1 cellular context compared by ENCODE assay signal in the genomic region with DNA sequence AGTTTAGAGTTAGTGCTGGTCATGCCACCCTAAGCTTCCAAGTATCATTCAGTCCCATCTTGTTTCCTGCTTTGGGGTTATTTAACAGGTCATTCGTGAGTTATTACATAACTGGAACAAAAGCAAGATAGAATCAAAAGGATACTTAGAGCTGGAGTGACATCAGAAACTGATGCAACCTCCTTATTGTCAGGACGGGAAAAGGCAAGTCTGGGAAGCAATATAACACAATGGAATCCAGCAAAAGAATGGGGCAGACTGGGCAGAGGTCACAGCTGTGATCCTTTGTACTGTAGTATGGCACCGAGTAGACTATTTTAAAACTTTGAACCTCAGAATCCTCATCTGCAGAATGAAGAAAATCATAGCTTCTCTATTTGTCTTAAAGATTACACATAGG.
TF ChIP-seq lines count a peak whose summit lies in the region.

No MANE protein-coding gene starts in this region.

TF ChIP-seq in HEK293, 187 proteins besides CTCF, POLR2A, EP300 and RAD21:
- TF ChIP-seq ZNF785 (tag by site-specific recombination; IDR thresholded peaks at IDR 0.05) = no peak
- 0 out of 2 replicates have a peak, but pooled peaks have one; percentile 19 for TF ChIP-seq ZNF335 (tag by site-specific recombination; conservative IDR thresholded peaks at IDR 0.05)
- TF ChIP-seq ZFP69B (tag by site-specific recombination; IDR thresholded peaks at IDR 0.05) = peak; percentile 35; the same call in 1 of the 2 replicates
- no peak for TF ChIP-seq REPIN1 (tag by site-specific recombination; IDR thresholded peaks at IDR 0.05; ENCODE audit: low read depth)
- peak; percentile 66 for TF ChIP-seq ZNF629 (tag by site-specific recombination; IDR thresholded peaks at IDR 0.05)
- TF ChIP-seq, protein P1, sequence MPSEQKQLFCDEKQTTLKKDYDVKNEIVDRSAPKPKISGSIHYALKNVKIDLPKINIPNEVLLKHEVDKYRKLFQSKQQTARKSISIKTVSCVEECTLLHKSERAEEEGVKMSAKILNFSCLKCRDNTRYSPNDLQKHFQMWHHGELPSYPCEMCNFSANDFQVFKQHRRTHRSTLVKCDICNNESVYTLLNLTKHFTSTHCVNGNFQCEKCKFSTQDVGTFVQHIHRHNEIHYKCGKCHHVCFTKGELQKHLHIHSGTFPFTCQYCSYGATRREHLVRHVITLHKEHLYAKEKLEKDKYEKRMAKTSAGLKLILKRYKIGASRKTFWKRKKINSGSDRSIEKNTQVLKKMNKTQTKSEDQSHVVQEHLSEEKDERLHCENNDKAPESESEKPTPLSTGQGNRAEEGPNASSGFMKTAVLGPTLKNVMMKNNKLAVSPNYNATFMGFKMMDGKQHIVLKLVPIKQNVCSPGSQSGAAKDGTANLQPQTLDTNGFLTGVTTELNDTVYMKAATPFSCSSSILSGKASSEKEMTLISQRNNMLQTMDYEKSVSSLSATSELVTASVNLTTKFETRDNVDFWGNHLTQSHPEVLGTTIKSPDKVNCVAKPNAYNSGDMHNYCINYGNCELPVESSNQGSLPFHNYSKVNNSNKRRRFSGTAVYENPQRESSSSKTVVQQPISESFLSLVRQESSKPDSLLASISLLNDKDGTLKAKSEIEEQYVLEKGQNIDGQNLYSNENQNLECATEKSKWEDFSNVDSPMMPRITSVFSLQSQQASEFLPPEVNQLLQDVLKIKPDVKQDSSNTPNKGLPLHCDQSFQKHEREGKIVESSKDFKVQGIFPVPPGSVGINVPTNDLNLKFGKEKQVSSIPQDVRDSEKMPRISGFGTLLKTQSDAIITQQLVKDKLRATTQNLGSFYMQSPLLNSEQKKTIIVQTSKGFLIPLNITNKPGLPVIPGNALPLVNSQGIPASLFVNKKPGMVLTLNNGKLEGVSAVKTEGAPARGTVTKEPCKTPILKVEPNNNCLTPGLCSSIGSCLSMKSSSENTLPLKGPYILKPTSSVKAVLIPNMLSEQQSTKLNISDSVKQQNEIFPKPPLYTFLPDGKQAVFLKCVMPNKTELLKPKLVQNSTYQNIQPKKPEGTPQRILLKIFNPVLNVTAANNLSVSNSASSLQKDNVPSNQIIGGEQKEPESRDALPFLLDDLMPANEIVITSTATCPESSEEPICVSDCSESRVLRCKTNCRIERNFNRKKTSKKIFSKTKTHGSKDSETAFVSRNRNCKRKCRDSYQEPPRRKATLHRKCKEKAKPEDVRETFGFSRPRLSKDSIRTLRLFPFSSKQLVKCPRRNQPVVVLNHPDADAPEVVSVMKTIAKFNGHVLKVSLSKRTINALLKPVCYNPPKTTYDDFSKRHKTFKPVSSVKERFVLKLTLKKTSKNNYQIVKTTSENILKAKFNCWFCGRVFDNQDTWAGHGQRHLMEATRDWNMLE (tag by site-specific recombination; conservative IDR thresholded peaks at IDR 0.05; ENCODE audit: low read depth) = peak; percentile 25; the same call in 1 of the 2 replicates
- TF ChIP-seq ZNF211 (tag by site-specific recombination; IDR thresholded peaks at IDR 0.05; ENCODE audit: low read depth) = no peak
- TF ChIP-seq FEZF1 (tag by site-specific recombination; IDR thresholded peaks at IDR 0.05) = peak; percentile 64
- no peak for TF ChIP-seq ZNF596 (tag by site-specific recombination; IDR thresholded peaks at IDR 0.05)
- 0 out of 2 replicates have a peak, but pooled peaks have one; percentile 43 for TF ChIP-seq ZBTB21 (tag by site-specific recombination; IDR thresholded peaks at IDR 0.05)
- peak; percentile 55; the same call in 1 of the 2 replicates for TF ChIP-seq ZEB2 (tag by site-specific recombination; IDR thresholded peaks at IDR 0.05)
- 0 out of 2 replicates have a peak, but pooled peaks have one; percentile 24 for TF ChIP-seq ZNF660 (tag by site-specific recombination; IDR thresholded peaks at IDR 0.05)
- no peak for TF ChIP-seq ZFHX2 (tag by site-specific recombination; conservative IDR thresholded peaks at IDR 0.05)
- TF ChIP-seq, protein P2, sequence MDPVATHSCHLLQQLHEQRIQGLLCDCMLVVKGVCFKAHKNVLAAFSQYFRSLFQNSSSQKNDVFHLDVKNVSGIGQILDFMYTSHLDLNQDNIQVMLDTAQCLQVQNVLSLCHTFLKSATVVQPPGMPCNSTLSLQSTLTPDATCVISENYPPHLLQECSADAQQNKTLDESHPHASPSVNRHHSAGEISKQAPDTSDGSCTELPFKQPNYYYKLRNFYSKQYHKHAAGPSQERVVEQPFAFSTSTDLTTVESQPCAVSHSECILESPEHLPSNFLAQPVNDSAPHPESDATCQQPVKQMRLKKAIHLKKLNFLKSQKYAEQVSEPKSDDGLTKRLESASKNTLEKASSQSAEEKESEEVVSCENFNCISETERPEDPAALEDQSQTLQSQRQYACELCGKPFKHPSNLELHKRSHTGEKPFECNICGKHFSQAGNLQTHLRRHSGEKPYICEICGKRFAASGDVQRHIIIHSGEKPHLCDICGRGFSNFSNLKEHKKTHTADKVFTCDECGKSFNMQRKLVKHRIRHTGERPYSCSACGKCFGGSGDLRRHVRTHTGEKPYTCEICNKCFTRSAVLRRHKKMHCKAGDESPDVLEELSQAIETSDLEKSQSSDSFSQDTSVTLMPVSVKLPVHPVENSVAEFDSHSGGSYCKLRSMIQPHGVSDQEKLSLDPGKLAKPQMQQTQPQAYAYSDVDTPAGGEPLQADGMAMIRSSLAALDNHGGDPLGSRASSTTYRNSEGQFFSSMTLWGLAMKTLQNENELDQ (tag by site-specific recombination; IDR thresholded peaks at IDR 0.05; ENCODE audit: low read depth) = no peak
